31 cellular contexts compared by ENCODE assay signal in genomic region chr2:145597011-145597410, GRCh38.
A peak's percentile ranks its signal among the peaks of the same experiment; 100 is the strongest.
DNase-seq lines count a peak whose midpoint lies in the region; ATAC-seq, FAIRE-seq and TF ChIP-seq lines count a peak whose summit lies in the region.
"Had no signal": no experiment of that assay in that cellular context is flagged by ENCODE, and none has a peak within 500 bp of the region (broad histone marks: within the 10 kb centered on the region; RNA-seq: fewer than 3 reads in every experiment).

No MANE protein-coding gene starts in this region.

- in situ Hi-C loops in brain microvascular endothelial cell (cut with HindIII; ENCODE audit: low pct_ligation_motif_present, low sequenced_read_pairs), result no loop called here

- no peak for TF ChIP-seq POLR2A in GM12892 (IDR thresholded peaks at IDR 0.05; ENCODE audit: low read depth, low read length)
- no peak for TF ChIP-seq POLR2A in GM12891 (IDR thresholded peaks at IDR 0.05; ENCODE audit: low read depth, low read length)

- no peaks in the 10 kb centered on the region for H3K36me3 ChIP-seq in brain microvascular endothelial cell (replicated peaks)
- H3K36me3 ChIP-seq: gastroesophageal sphincter had no signal

- H3K4me3 ChIP-seq in brain microvascular endothelial cell (ENCODE audit: low read depth, low read length), result no peak overlapping the region
- H3K4me3 ChIP-seq: gastroesophageal sphincter, hepatocyte, SK-N-MC had no signal

- FAIRE-seq in GM12892 (lab: Jason Lieb, UNC) (peak; percentile 70), GM12891 (lab: Jason Lieb, UNC) (no peak)

- DNase-seq in GM12892 (ENCODE audit: insufficient read length), result no peak
- DNase-seq in brain microvascular endothelial cell, result peak; percentile 31
- DNase-seq in renal cortical epithelial cell (ENCODE audit: low read depth), result peak; percentile 10
- no peak for DNase-seq in SK-N-DZ (ENCODE audit: low spot score)
- no peak for DNase-seq in iPS-NIHi11 (ENCODE audit: low spot score)
- DNase-seq in GM12891 (ENCODE audit: insufficient read length, low spot score), result no peak
- DNase-seq: activated CD4-positive, CD25-positive, alpha-beta regulatory T cell; activated CD8-positive, alpha-beta memory T cell treated with anti-CD3 and anti-CD28 coated beads, Interleukin-2, amount 10 ng/mL, durations not matched to agents 7 days and 5 days; activated gamma-delta T cell treated with Interleukin-2 at 50 U/mL for 16 hours; activated naive CD8-positive, alpha-beta T cell treated with anti-CD3 and anti-CD28 coated beads, Interleukin-2, amount 10 ng/mL, durations not matched to agents 7 days and 5 days; activated T-cell treated with anti-CD3 and anti-CD28 coated beads, Interleukin-2, amount 50 U/mL, for 4 hours; C1 segment of cervical spinal cord; Calu3; cerebellar nuclear complex; DMS79 treated with DMSO at 0.1 percent for 48 hours; GF-D8; left cardiac atrium; MM.1S; NCI-H2029 treated with DMSO at 0.1 percent for 48 hours; NCI-H524 treated with DMSO at 0.1 percent for 48 hours; nephron progenitor cell; PC-3; stimulated activated CD4-positive, alpha-beta T cell treated with anti-CD3 and anti-CD28 coated beads, Interleukin-15, amount 100 ng/mL, for 24 hours; stimulated activated CD4-positive, alpha-beta T cell treated with anti-CD3 and anti-CD28 coated beads, Interleukin-4, amount 100 ng/mL, for 4 hours; T-helper 1 cell had no signal

- no peak overlapping the region for H3K27ac ChIP-seq in brain microvascular endothelial cell
- H3K27ac ChIP-seq: gastroesophageal sphincter, hepatocyte, KMS-11, SK-N-MC had no signal

- peak; percentile 25 for ATAC-seq in HG02885 (IDR thresholded peaks at IDR 0.05; ENCODE audit: poor library complexity, unreplicated experiment)
- no peak for ATAC-seq in HG03159 (IDR thresholded peaks at IDR 0.05; ENCODE audit: unreplicated experiment)
- ATAC-seq: activated CD8-positive, alpha-beta memory T cell treated with anti-CD3 and anti-CD28 coated beads, Interleukin-2, amount 10 ng/mL, durations not matched to agents 7 days and 5 days; activated T-cell treated with anti-CD3 and anti-CD28 coated beads, Interleukin-2, amount 50 U/mL, for 4 hours; gastroesophageal sphincter; left cardiac atrium; PC-3 had no signal

- H3K27me3 ChIP-seq in brain microvascular endothelial cell (replicated peaks), result no peaks in the 10 kb centered on the region
- H3K27me3 ChIP-seq: gastroesophageal sphincter, hepatocyte had no signal

- TF ChIP-seq CTCF in brain microvascular endothelial cell (IDR thresholded peaks at IDR 0.05; ENCODE audit: low read depth, low read length, missing control alignments), result no peak

TF ChIP-seq in GM12891, 5 proteins besides CTCF, POLR2A, EP300 and RAD21:
- no peak for TF ChIP-seq POLR2AphosphoS5 (IDR thresholded peaks at IDR 0.05; ENCODE audit: low read depth, low read length)
- no peak for TF ChIP-seq PAX5 (IDR thresholded peaks at IDR 0.05; ENCODE audit: insufficient read depth, low read length, severe bottlenecking)

Comparison
In these comparisons a context has a peak if more than half of its experiments do, and no peak if none do; other contexts are left out.
1. DNase-seq: peak in brain microvascular endothelial cell (single experiment) and renal cortical epithelial cell (single experiment); none in GM12892 (single experiment), SK-N-DZ (single experiment), iPS-NIHi11 (single experiment) and GM12891 (single experiment).